8 cellular contexts compared by ENCODE assay signal in genomic region chr11:101127699-101128570, GRCh38. TPM values are rescaled to one million over a fixed set of nuclear protein-coding genes. Genes with fewer than 3 reads are reported as not detected.
DNase-seq lines count a peak whose midpoint lies in the region; ATAC-seq and TF ChIP-seq lines count a peak whose summit lies in the region.

No MANE protein-coding gene starts in this region.

- H3K27ac ChIP-seq in left ventricle myocardium inferior (replicated peaks): peak overlapping the region; percentile 88

- H3K4me1 ChIP-seq in left ventricle myocardium inferior: peaks cover 53% of the 10 kb centered on the region

- TF ChIP-seq CTCF in GM13976 (IDR thresholded peaks at IDR 0.05; ENCODE audit: borderline replicate concordance, control extremely low read depth, extremely low read depth, insufficient read depth, missing control alignments): no peak
- TF ChIP-seq CTCF in left ventricle myocardium inferior (IDR thresholded peaks at IDR 0.05; ENCODE audit: borderline replicate concordance): no peak
- TF ChIP-seq CTCF in retinal pigment epithelial cell (conservative IDR thresholded peaks at IDR 0.05; ENCODE audit: low read depth, low read length): no peak

- H3K4me3 ChIP-seq in left ventricle myocardium inferior (peak overlapping the region; percentile 79), retinal pigment epithelial cell (ENCODE audit: low read length) (peak overlapping the region; percentile 65)

- peak; percentile 27 for DNase-seq in GM13976 (ENCODE audit: low spot score)
- DNase-seq in left ventricle myocardium inferior: peak; percentile 33
- DNase-seq in retinal pigment epithelial cell (ENCODE audit: low read depth): no peak
- DNase-seq in middle frontal gyrus (ENCODE audit: extremely low spot score, low spot score): no peak
- DNase-seq in MV-4-11 (lab: John Stamatoyannopoulos, UW): no peak

- in situ Hi-C loops in GM13976 (cut with MboI; ENCODE audit: low sequenced_read_pairs, unreplicated experiment): no loop called here

- no peaks in the 10 kb centered on the region for H3K36me3 ChIP-seq in left ventricle myocardium inferior

- intact Hi-C loops in left ventricle myocardium inferior (cut with micrococcal nuclease): no loop called here

- H3K9me3 ChIP-seq in left ventricle myocardium inferior (replicated peaks): no peaks in the 10 kb centered on the region

- peak; percentile 44 for ATAC-seq in SK-N-SH treated with all-trans-retinoic acid at 6 μM for 48 hours
- no peak for ATAC-seq in GM21723 (IDR thresholded peaks at IDR 0.05; ENCODE audit: unreplicated experiment)
- ATAC-seq in HG02970 (IDR thresholded peaks at IDR 0.05; ENCODE audit: low FRiP score, unreplicated experiment): no peak

- peaks cover 3% of the 10 kb centered on the region for H3K27me3 ChIP-seq in left ventricle myocardium inferior (ENCODE audit: low read depth)

TF ChIP-seq in SK-N-SH treated with all-trans-retinoic acid at 6 μM for 48 hours, 23 proteins besides CTCF, POLR2A, EP300 and RAD21:
- TF ChIP-seq ISL1 (CRISPR knock-in tag; IDR thresholded peaks at IDR 0.05): no peak
- TF ChIP-seq ZNF565 (CRISPR knock-in tag; conservative IDR thresholded peaks at IDR 0.05; ENCODE audit: low read depth): no peak
- no peak for TF ChIP-seq PPARA (CRISPR knock-in tag; IDR thresholded peaks at IDR 0.05; ENCODE audit: borderline replicate concordance)
- no peak for TF ChIP-seq ZNF70 (CRISPR knock-in tag; IDR thresholded peaks at IDR 0.05)
- no peak for TF ChIP-seq ARNTL (CRISPR knock-in tag; IDR thresholded peaks at IDR 0.05; ENCODE audit: borderline replicate concordance, low read depth)
- TF ChIP-seq TCF4 (CRISPR knock-in tag; IDR thresholded peaks at IDR 0.05; ENCODE audit: borderline replicate concordance): no peak
- no peak for TF ChIP-seq ZC3H10 (CRISPR knock-in tag; IDR thresholded peaks at IDR 0.05)
- no peak for TF ChIP-seq RARB (CRISPR knock-in tag; IDR thresholded peaks at IDR 0.05)
- no peak for TF ChIP-seq ESRRG (CRISPR knock-in tag; IDR thresholded peaks at IDR 0.05)
- no peak for TF ChIP-seq OSR1 (CRISPR knock-in tag; IDR thresholded peaks at IDR 0.05)
- no peak for TF ChIP-seq TOX (CRISPR knock-in tag; IDR thresholded peaks at IDR 0.05; ENCODE audit: borderline replicate concordance)
- no peak for TF ChIP-seq ZNF8 (CRISPR knock-in tag; IDR thresholded peaks at IDR 0.05)
- no peak for TF ChIP-seq POU6F1 (CRISPR knock-in tag; IDR thresholded peaks at IDR 0.05; ENCODE audit: borderline replicate concordance, low read depth)
- TF ChIP-seq CSRNP3 (CRISPR knock-in tag; IDR thresholded peaks at IDR 0.05): no peak
- no peak for TF ChIP-seq SNAI2 (CRISPR knock-in tag; IDR thresholded peaks at IDR 0.05)
- no peak for TF ChIP-seq ZFP3 (CRISPR knock-in tag; IDR thresholded peaks at IDR 0.05)

RNA-seq across cellular contexts. Expression of gene PGR, which starts 1.7 kb away (rescaled TPM):
- 11.7 TPM for total RNA-seq in left ventricle myocardium inferior

Comparison
In these comparisons a context has a peak if more than half of its experiments do, and no peak if none do; other contexts are left out.
1. DNase-seq: peak in GM13976 (single experiment) and left ventricle myocardium inferior (single experiment); none in retinal pigment epithelial cell (single experiment), middle frontal gyrus (single experiment) and MV-4-11 (single experiment).